ENCODE assay signal across 8 cellular contexts in genomic region chr19:43574424-43575155, GRCh38. TPM values are rescaled to one million over a fixed set of nuclear protein-coding genes. Genes with fewer than 3 reads are reported as not detected.
DNase-seq lines count a peak whose midpoint lies in the region; ATAC-seq and TF ChIP-seq lines count a peak whose summit lies in the region.

No MANE protein-coding gene starts in this region.

- no peaks in the 10 kb centered on the region for H3K9me3 Mint-ChIP-seq in activated T-helper 2 cell treated with anti-CD3 and anti-CD28 coated beads, Interferon-gamma antibody, Interleukin-2, Interleukin-4, amounts not matched to agents 10 μg/mL and 5 μg/mL and 100 μg/mL, durations not matched to agents 14 hours and 24 hours and 36 hours

- peak overlapping the region; percentile 79 to 84 for H3K27ac ChIP-seq in right atrium auricular region
- peak overlapping the region; percentile 93 for H3K27ac ChIP-seq in substantia nigra (ENCODE audit: low read depth, low read length, poor library complexity, severe bottlenecking)

- H3K4me3 ChIP-seq in right atrium auricular region, result peak overlapping the region; percentile 76 to 79

- H3K4me3 Mint-ChIP-seq in activated T-helper 2 cell treated with anti-CD3 and anti-CD28 coated beads, Interferon-gamma antibody, Interleukin-2, Interleukin-4, amounts not matched to agents 10 μg/mL and 5 μg/mL and 100 μg/mL, durations not matched to agents 14 hours and 24 hours and 36 hours (ENCODE audit: low read depth), result peak overlapping the region; percentile 97

- TF ChIP-seq CTCF in right atrium auricular region (IDR thresholded peaks at IDR 0.05), result no peak

- no peaks in the 10 kb centered on the region for H3K9me3 ChIP-seq in right atrium auricular region

- H3K27me3 Mint-ChIP-seq in activated T-helper 2 cell treated with anti-CD3 and anti-CD28 coated beads, Interferon-gamma antibody, Interleukin-2, Interleukin-4, amounts not matched to agents 10 μg/mL and 5 μg/mL and 100 μg/mL, durations not matched to agents 14 hours and 24 hours and 36 hours (ENCODE audit: low read depth), result no peaks in the 10 kb centered on the region

- H3K4me1 ChIP-seq in right atrium auricular region, result peaks cover 0 to 17% of the 10 kb centered on the region in 2 donors

- peak overlapping the region; percentile 90 for H3K27ac Mint-ChIP-seq in activated T-helper 2 cell treated with anti-CD3 and anti-CD28 coated beads, Interferon-gamma antibody, Interleukin-2, Interleukin-4, amounts not matched to agents 10 μg/mL and 5 μg/mL and 100 μg/mL, durations not matched to agents 14 hours and 24 hours and 36 hours

- H3K36me3 ChIP-seq in right atrium auricular region, result no peaks in the 10 kb centered on the region

- no peaks in the 10 kb centered on the region for H3K27me3 ChIP-seq in right atrium auricular region

- H3K4me1 Mint-ChIP-seq in activated T-helper 2 cell treated with anti-CD3 and anti-CD28 coated beads, Interferon-gamma antibody, Interleukin-2, Interleukin-4, amounts not matched to agents 10 μg/mL and 5 μg/mL and 100 μg/mL, durations not matched to agents 14 hours and 24 hours and 36 hours (ENCODE audit: low read depth), result peaks cover 23% of the 10 kb centered on the region

- ATAC-seq in HG03565 (IDR thresholded peaks at IDR 0.05; ENCODE audit: unreplicated experiment), result no peak

- DNase-seq in right atrium auricular region (ENCODE audit: low spot score) (no peak), cardiac septum (ENCODE audit: low spot score) (no peak), iris pigment epithelial cell (ENCODE audit: low read depth) (peak; percentile 76), substantia nigra (lab: John Stamatoyannopoulos, UW) (peak in 3 of 49 donors; percentile 13 to 65 (median 25)), GM19238 (ENCODE audit: insufficient read length, low spot score) (no peak), NCI-H2227 (lab: John Stamatoyannopoulos, UW; ENCODE audit: unreplicated experiment) (no peak)
- no peak for DNase-seq in activated T-helper 2 cell treated with anti-CD3 and anti-CD28 coated beads, Interferon-gamma antibody, Interleukin-2, Interleukin-4, amounts not matched to agents 10 μg/mL and 5 μg/mL and 100 μg/mL, durations not matched to agents 14 hours and 24 hours and 36 hours (ENCODE audit: low spot score)

- intact Hi-C loops in cardiac septum (cut with DNase I), result loop anchor here (1.0 kb wide), 1 partner anchor 22 kb away; the partner anchor contains the start of genes IRGQ and ZNF576
- intact Hi-C loops in activated T-helper 2 cell treated with anti-CD3 and anti-CD28 coated beads, Interferon-gamma antibody, Interleukin-2, Interleukin-4, amounts not matched to agents 10 μg/mL and 5 μg/mL and 100 μg/mL, durations not matched to agents 14 hours and 24 hours and 36 hours (cut with micrococcal nuclease), result loop anchor here (1.0 to 5.0 kb wide), 3 partner anchors 22 to 112 kb away; partner anchors contain the start of genes IRGQ, ZNF428 and ZNF576

- peaks cover 5% of the 10 kb centered on the region for H3K36me3 Mint-ChIP-seq in activated T-helper 2 cell treated with anti-CD3 and anti-CD28 coated beads, Interferon-gamma antibody, Interleukin-2, Interleukin-4, amounts not matched to agents 10 μg/mL and 5 μg/mL and 100 μg/mL, durations not matched to agents 14 hours and 24 hours and 36 hours (ENCODE audit: low read depth)

RNA-seq across cellular contexts. Expression of gene XRCC1, which starts 0.7 kb away (rescaled TPM):
- total RNA-seq in right atrium auricular region (10 to 100 TPM; 14.3 to 14.9 TPM), cardiac septum (17.9 TPM)
- 27.3 and 27.5 TPM in 2 replicates for total RNA-seq in activated T-helper 2 cell treated with anti-CD3 and anti-CD28 coated beads, Interferon-gamma antibody, Interleukin-2, Interleukin-4, amounts not matched to agents 10 μg/mL and 5 μg/mL and 100 μg/mL, durations not matched to agents 14 hours and 24 hours and 36 hours

RNA-seq across cellular contexts. Expression of gene PINLYP, which starts 1.0 kb away (rescaled TPM):
- total RNA-seq in right atrium auricular region (1 to 10 TPM; 1.6 to 4.5 TPM), cardiac septum (1.7 TPM)
- 9.0 and 9.1 TPM in 2 replicates for total RNA-seq in activated T-helper 2 cell treated with anti-CD3 and anti-CD28 coated beads, Interferon-gamma antibody, Interleukin-2, Interleukin-4, amounts not matched to agents 10 μg/mL and 5 μg/mL and 100 μg/mL, durations not matched to agents 14 hours and 24 hours and 36 hours

RNA-seq across cellular contexts. Expression of gene IRGQ, which starts 21.3 kb away (rescaled TPM):
- total RNA-seq in right atrium auricular region, result 10 to 100 TPM; 24.7 to 25.9 TPM
- total RNA-seq in cardiac septum, result 30.2 TPM
- total RNA-seq in activated T-helper 2 cell treated with anti-CD3 and anti-CD28 coated beads, Interferon-gamma antibody, Interleukin-2, Interleukin-4, amounts not matched to agents 10 μg/mL and 5 μg/mL and 100 μg/mL, durations not matched to agents 14 hours and 24 hours and 36 hours, result 27.8 and 32.7 TPM in 2 replicates

RNA-seq across cellular contexts. Expression of gene ZNF576, which starts 21.8 kb away (rescaled TPM):
- total RNA-seq in right atrium auricular region (10 to 100 TPM in 1 of 2 donors, 1 to 10 TPM in 1; 8.9 to 16.4 TPM), cardiac septum (11.5 TPM)
- 14.5 and 14.8 TPM in 2 replicates for total RNA-seq in activated T-helper 2 cell treated with anti-CD3 and anti-CD28 coated beads, Interferon-gamma antibody, Interleukin-2, Interleukin-4, amounts not matched to agents 10 μg/mL and 5 μg/mL and 100 μg/mL, durations not matched to agents 14 hours and 24 hours and 36 hours

RNA-seq across cellular contexts. Expression of gene SRRM5, which starts 37.3 kb away (rescaled TPM):
- under 1 TPM in 1 of 2 donors, not detected in 1; 0.28 TPM for total RNA-seq in right atrium auricular region
- 0.38 TPM for total RNA-seq in cardiac septum
- total RNA-seq in activated T-helper 2 cell treated with anti-CD3 and anti-CD28 coated beads, Interferon-gamma antibody, Interleukin-2, Interleukin-4, amounts not matched to agents 10 μg/mL and 5 μg/mL and 100 μg/mL, durations not matched to agents 14 hours and 24 hours and 36 hours, result 0.32 and 0.46 TPM in 2 replicates
